ENCODE assay signal across 8 cellular contexts in the genomic region with DNA sequence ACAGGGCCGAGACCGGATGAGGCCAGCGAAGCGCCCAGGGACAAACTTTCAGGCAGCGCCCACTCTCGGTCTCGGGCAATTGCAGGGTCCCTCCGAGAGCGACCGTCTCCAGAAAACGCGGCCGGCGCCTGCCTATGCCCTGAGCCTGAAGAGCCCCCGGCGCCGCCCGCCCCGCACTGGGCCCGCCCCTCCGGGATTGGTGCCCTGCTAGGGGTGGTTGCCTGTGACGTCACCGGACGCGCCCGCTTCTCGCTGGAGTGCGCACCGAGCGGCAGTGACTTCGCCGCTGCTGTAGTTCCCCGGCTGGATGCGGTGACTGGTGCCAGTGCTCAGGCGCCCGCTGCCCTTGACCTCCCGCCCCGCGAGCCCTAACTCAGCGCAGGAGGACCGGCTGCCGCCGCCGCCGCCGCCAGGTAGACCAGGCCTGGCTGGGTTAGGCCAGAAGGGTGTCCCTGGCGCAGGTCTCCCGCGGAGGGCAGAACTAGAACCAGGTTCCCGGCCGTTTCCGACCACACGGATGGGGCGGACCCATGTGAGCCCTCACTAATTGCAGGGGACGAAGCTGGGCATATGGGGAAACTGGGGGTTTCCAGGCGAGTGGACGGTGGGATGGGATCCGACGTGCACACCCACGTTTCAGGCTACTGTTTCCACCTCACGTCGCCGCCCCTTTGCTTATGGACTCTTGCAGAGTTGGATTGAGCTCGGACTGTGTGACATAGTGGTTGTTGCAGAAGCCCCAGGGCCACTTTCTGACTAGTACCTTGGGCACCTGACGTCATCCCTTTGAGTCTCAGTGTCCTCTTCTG. TPM values are rescaled to one million over a fixed set of nuclear protein-coding genes. Genes with fewer than 3 reads are reported as not detected.
DNase-seq lines count a peak whose midpoint lies in the region; ATAC-seq and TF ChIP-seq lines count a peak whose summit lies in the region.
"Not testable (repeated sequence)": the region's sequence is repeated elsewhere in the genome, so short reads cannot be mapped to it uniquely, and the experiment has no call there.

No MANE protein-coding gene starts in this region.

- not testable (repeated sequence) for H3K9me3 ChIP-seq in cardiac muscle cell (ENCODE audit: low read depth); neuron (ENCODE audit: low read length)

- in situ Hi-C loops in astrocyte of the cerebellum (cut with HindIII; ENCODE audit: low sequenced_read_pairs), result not testable (repeated sequence)

- H3K27ac ChIP-seq in VCaP (peak overlapping the region; percentile 39; the same call in 1 of the 2 replicates), cardiac muscle cell (peak overlapping the region; percentile 58)

- ATAC-seq in GM21515 (IDR thresholded peaks at IDR 0.05; ENCODE audit: unreplicated experiment) (peak; percentile 97), HG03520 (IDR thresholded peaks at IDR 0.05; ENCODE audit: unreplicated experiment) (peak; percentile 97)

- H3K27me3 ChIP-seq in cardiac muscle cell; neuron (ENCODE audit: insufficient read depth, low read length): not testable (repeated sequence)

- not testable (repeated sequence) for H3K4me1 ChIP-seq in cardiac muscle cell (ENCODE audit: low read depth); neuron (ENCODE audit: insufficient read depth, low read length)

- peak overlapping the region; percentile 51 for H2AFZ ChIP-seq in neuron (ENCODE audit: low read depth, low read length)

- H3K4me3 ChIP-seq in astrocyte of the cerebellum (ENCODE audit: low read depth, low read length), result peak overlapping the region; percentile 40
- peak overlapping the region; percentile 35 for H3K4me3 ChIP-seq in cardiac muscle cell
- H3K4me3 ChIP-seq in neuron (ENCODE audit: low read length), result peak overlapping the region; percentile 43

- TF ChIP-seq CTCF in VCaP (conservative IDR thresholded peaks at IDR 0.05); astrocyte of the cerebellum (IDR thresholded peaks at IDR 0.05; ENCODE audit: low read depth, low read length, missing control alignments); cardiac muscle cell (IDR thresholded peaks at IDR 0.05; ENCODE audit: low read depth, low read length): not testable (repeated sequence)

- DNase-seq in D341Med (ENCODE audit: low spot score) (peak; percentile 84), astrocyte of the cerebellum (ENCODE audit: low read depth) (peak; percentile 15), cardiac muscle cell (ENCODE audit: low read depth in 1 of 2, low spot score in 1 of 2) (peak; percentile 84 to 97)
- peak; percentile 95 for DNase-seq in stimulated activated CD8-positive, alpha-beta memory T cell treated with anti-CD3 and anti-CD28 coated beads, Interleukin-7, amount 100 ng/mL, for 24 hours (ENCODE audit: low read depth)

- H3K36me3 ChIP-seq in cardiac muscle cell; neuron (ENCODE audit: insufficient read depth, low read length): not testable (repeated sequence)

RNA-seq across cellular contexts. Expression of a gene that starts 18.9 kb away (rescaled TPM):
- 11.0 and 43.9 TPM in 2 replicates for total RNA-seq in cardiac muscle cell
- 35.6 and 49.1 TPM in 2 replicates for polyA plus RNA-seq in cardiac muscle cell

RNA-seq across cellular contexts. Expression of a gene that starts 24.2 kb away (rescaled TPM):
- 1.5 and 3.5 TPM in 2 replicates for total RNA-seq in cardiac muscle cell
- polyA plus RNA-seq in cardiac muscle cell, result 1.8 and 2.2 TPM in 2 replicates

Comparison
In these comparisons a context has a peak if more than half of its experiments do, and no peak if none do; other contexts are left out.
1. Peak in every context shown above with its lines: DNase-seq, ATAC-seq, H3K4me3 ChIP-seq and H3K27ac ChIP-seq.
2. DNase-seq: peak in every context shown above with its lines; median percentile 95 in stimulated activated CD8-positive, alpha-beta memory T cell treated with anti-CD3 and anti-CD28 coated beads, Interleukin-7, amount 100 ng/mL, for 24 hours; 90 in cardiac muscle cell; 84 in D341Med; 15 in astrocyte of the cerebellum.